ENCODE assay signal across 17 cellular contexts in genomic region chr7:33418251-33418701, GRCh38.
A peak's percentile ranks its signal among the peaks of the same experiment; 100 is the strongest.
DNase-seq lines count a peak whose midpoint lies in the region; ATAC-seq and FAIRE-seq lines count a peak whose summit lies in the region.
"Had no signal": no experiment of that assay in that cellular context is flagged by ENCODE, and none has a peak within 500 bp of the region (broad histone marks: within the 10 kb centered on the region; RNA-seq: fewer than 3 reads in every experiment).

No MANE protein-coding gene starts in this region.

- DNase-seq in GM04504 (ENCODE audit: low read depth) (peak; percentile 19), RCC 7860 (ENCODE audit: low spot score) (peak; percentile 73), fibroblast of peridontal ligament (ENCODE audit: extremely low read depth) (peak; percentile 79), neuronal stem cell (ENCODE audit: low spot score) (peak; percentile 36), NCI-H2196 treated with DMSO at 0.1 percent for 48 hours (lab: John Stamatoyannopoulos, UW; ENCODE audit: unreplicated experiment) (no peak), NCI-H526 (lab: John Stamatoyannopoulos, UW) (no peak)
- DNase-seq: activated CD8-positive, alpha-beta memory T cell treated with anti-CD3 and anti-CD28 coated beads, Interleukin-2, amount 50 U/mL, for 48 hours; naive B cell; stimulated activated naive CD8-positive, alpha-beta T cell treated with anti-CD3 and anti-CD28 coated beads, Interleukin-15, amount 100 ng/mL, for 72 hours had no signal

- peak overlapping the region; percentile 38 for H3K27ac ChIP-seq in neuronal stem cell (replicated peaks; ENCODE audit: low read length)
- H3K27ac ChIP-seq: C4-2B, right atrium auricular region, SK-N-MC had no signal

- no peaks in the 10 kb centered on the region for H3K9me3 ChIP-seq in neuronal stem cell (replicated peaks in 1 of 2; ENCODE audit: control insufficient read depth in 2 of 2, insufficient read depth in 1 of 2, low read depth in 1 of 2, low read length in 2 of 2)
- H3K9me3 ChIP-seq: right atrium auricular region had no signal

- no peak overlapping the region for H2AFZ ChIP-seq in neuronal stem cell (ENCODE audit: low read length)

- no peak overlapping the region for H2BK120ac ChIP-seq in neuronal stem cell (ENCODE audit: low read depth, low read length)

- no peaks in the 10 kb centered on the region for H3K79me1 ChIP-seq in neuronal stem cell (ENCODE audit: low read depth, low read length)

- peaks cover 7 to 8% of the 10 kb centered on the region in 2 donors for H3K4me1 ChIP-seq in neuronal stem cell (ENCODE audit: control insufficient read depth in 2 of 2, insufficient read depth in 1 of 2, low read depth in 1 of 2, low read length in 2 of 2)
- H3K4me1 ChIP-seq: right atrium auricular region had no signal

- H2BK15ac ChIP-seq in neuronal stem cell (ENCODE audit: low read length) = no peak overlapping the region

- no peak overlapping the region for H3K18ac ChIP-seq in neuronal stem cell (ENCODE audit: low read length)

- H4K91ac ChIP-seq in neuronal stem cell (ENCODE audit: low read depth, low read length, poor library complexity) = no peak overlapping the region

- no CpG with 5 or more reads among the region's 6 CpGs for WGBS in neuronal stem cell (ENCODE audit: extremely low coverage in 2 of 2, insufficient read length in 2 of 2, insufficient replicate concordance in 1 of 2), 2 donors

- ATAC-seq in HG03097 (IDR thresholded peaks at IDR 0.05; ENCODE audit: low FRiP score, unreplicated experiment) (no peak), HG03354 (IDR thresholded peaks at IDR 0.05; ENCODE audit: poor library complexity, severe bottlenecking, unreplicated experiment) (no peak)
- ATAC-seq: activated naive CD4-positive, alpha-beta T cell treated with anti-CD3 and anti-CD28 coated beads, Interleukin-2, amount 50 U/mL, for 72 hours; stimulated activated naive CD8-positive, alpha-beta T cell treated with anti-CD3 and anti-CD28 coated beads, Interleukin-15, amount 100 ng/mL, for 72 hours had no signal

- H3K9ac ChIP-seq in neuronal stem cell (ENCODE audit: low read depth, low read length, poor library complexity) = no peak overlapping the region

- H3K14ac ChIP-seq in neuronal stem cell (ENCODE audit: low read length) = no peak overlapping the region

- H2BK5ac ChIP-seq in neuronal stem cell (ENCODE audit: low read length) = no peak overlapping the region

- H3K4me2 ChIP-seq in neuronal stem cell (ENCODE audit: insufficient read depth, low read length, poor library complexity, severe bottlenecking) = no peak overlapping the region

- H3K4me3 ChIP-seq in neuronal stem cell (ENCODE audit: low read length in 2 of 2) = no peak overlapping the region
- H3K4me3 ChIP-seq: right atrium auricular region, SK-N-MC had no signal

- no peaks in the 10 kb centered on the region for H3K36me3 ChIP-seq in neuronal stem cell (replicated peaks in 1 of 2; ENCODE audit: control insufficient read depth in 2 of 2, insufficient read depth in 2 of 2, low read length in 2 of 2)
- H3K36me3 ChIP-seq: right atrium auricular region had no signal

- H2AK5ac ChIP-seq in neuronal stem cell (ENCODE audit: low read depth, low read length) = no peak overlapping the region

- no peak overlapping the region for H3K23ac ChIP-seq in neuronal stem cell (ENCODE audit: low read depth, low read length, poor library complexity)

- no peak overlapping the region for H3K4ac ChIP-seq in neuronal stem cell (ENCODE audit: low read length)

- no peak overlapping the region for H4K8ac ChIP-seq in neuronal stem cell (ENCODE audit: low read depth, low read length)

- peak; percentile 59 for FAIRE-seq in RCC 7860 (lab: Jason Lieb, UNC)
- FAIRE-seq: colon, keratinocyte had no signal

- no peaks in the 10 kb centered on the region for H3K27me3 ChIP-seq in neuronal stem cell (ENCODE audit: control insufficient read depth in 3 of 3, insufficient read depth in 3 of 3, low read depth in 1 of 3, low read length in 3 of 3)
- H3K27me3 ChIP-seq: right atrium auricular region had no signal

- H2BK12ac ChIP-seq in neuronal stem cell (ENCODE audit: low read length) = no peak overlapping the region

Comparison
In these comparisons a context has a peak if more than half of its experiments do, and no peak if none do; other contexts are left out.
1. DNase-seq: peak in GM04504 (single experiment), RCC 7860 (single experiment), fibroblast of peridontal ligament (single experiment) and neuronal stem cell (single experiment); none in NCI-H2196 treated with DMSO at 0.1 percent for 48 hours (single experiment) and NCI-H526 (0 of 2).